Comparison of ENCODE assay signal across 8 cellular contexts in genomic region chr2:121810959-121811853, GRCh38. TPM values are rescaled to one million over a fixed set of nuclear protein-coding genes. Genes with fewer than 3 reads are reported as not detected.
DNase-seq lines count a peak whose midpoint lies in the region; TF ChIP-seq lines count a peak whose summit lies in the region.

No MANE protein-coding gene starts in this region.

- H3K4me1 ChIP-seq in MM.1S (ENCODE audit: low read length) = no peaks in the 10 kb centered on the region

- no peaks in the 10 kb centered on the region for H3K79me2 ChIP-seq in MM.1S (ENCODE audit: low read length)

- no peaks in the 10 kb centered on the region for H3K9me2 ChIP-seq in MM.1S (replicated peaks; ENCODE audit: insufficient read depth, low read length)

- CTCF ChIA-PET in HEK293T (lab: Yijun Ruan, JAX) = interaction anchor here (0.6 to 1.1 kb wide), 4 partner anchors 10 to 258 kb away, joined by 3 to 5 read pairs (median 3); no protein-coding TSS in a partner anchor

- H3K36me3 ChIP-seq in MM.1S (replicated peaks; ENCODE audit: insufficient read depth, low read length) = no peaks in the 10 kb centered on the region

- peak overlapping the region; percentile 46; the same call in 1 of the 2 replicates for H2AFZ ChIP-seq in MM.1S (ENCODE audit: low read length)

- H3K27me3 ChIP-seq in MM.1S (replicated peaks; ENCODE audit: insufficient read depth, low read length) = no peaks in the 10 kb centered on the region

- POLR2A ChIA-PET in HEK293T (lab: Yijun Ruan, JAX) = no interaction called here

- H3K4me2 ChIP-seq in MM.1S (ENCODE audit: low read depth, low read length) = no peak overlapping the region

- H3F3A ChIP-seq in MM.1S (ENCODE audit: insufficient read depth, low read length) = no peaks in the 10 kb centered on the region

- H3K4me3 ChIP-seq in MM.1S (ENCODE audit: low read length) = no peak overlapping the region

- no peaks in the 10 kb centered on the region for H4K20me1 ChIP-seq in MM.1S (ENCODE audit: insufficient read depth, low read length)

- H3K9ac ChIP-seq in MM.1S (ENCODE audit: low read length) = no peak overlapping the region

- peak; percentile 13 for DNase-seq in GF-D8 (lab: John Stamatoyannopoulos, UW)
- peak; percentile 73 for DNase-seq in HEK293T (ENCODE audit: extremely low spot score)
- peak; percentile 54 for DNase-seq in MM.1S
- peak; percentile 78 to 83 for DNase-seq in SHP77 (lab: John Stamatoyannopoulos, UW)
- DNase-seq in epidermal melanocyte (ENCODE audit: insufficient read length, low spot score) = peak; percentile 79
- peak; percentile 34 for DNase-seq in mucosa of gallbladder (ENCODE audit: low spot score)
- no peak for DNase-seq in NK-92 treated with Interleukin-12 subunit alpha and Interleukin-12 subunit beta, amount 100 ng/mL, for 24 hours (lab: John Stamatoyannopoulos, UW)

- H3K9me3 ChIP-seq in MM.1S (replicated peaks; ENCODE audit: insufficient read depth, low read length) = no peaks in the 10 kb centered on the region

- TF ChIP-seq CTCF in 22Rv1 (IDR thresholded peaks at IDR 0.05) (peak; percentile 48), MM.1S (IDR thresholded peaks at IDR 0.05; ENCODE audit: low read length) (peak; percentile 61)

- H3K27ac ChIP-seq in 22Rv1 (no peak overlapping the region), MM.1S (ENCODE audit: low read length) (no peak overlapping the region)

TF ChIP-seq in HEK293T, 16 proteins besides CTCF, POLR2A, EP300 and RAD21:
- TF ChIP-seq HDGF (IDR thresholded peaks at IDR 0.05; ENCODE audit: borderline replicate concordance) = no peak
- TF ChIP-seq TARDBP (IDR thresholded peaks at IDR 0.05) = no peak
- no peak for TF ChIP-seq SP1 (IDR thresholded peaks at IDR 0.05)
- TF ChIP-seq L3MBTL2 (conservative IDR thresholded peaks at IDR 0.05) = no peak
- TF ChIP-seq PKNOX1 (IDR thresholded peaks at IDR 0.05) = no peak
- TF ChIP-seq BHLHE40 (IDR thresholded peaks at IDR 0.05; ENCODE audit: borderline replicate concordance) = no peak
- TF ChIP-seq ZNF384 (IDR thresholded peaks at IDR 0.05) = no peak
- no peak for TF ChIP-seq FOXM1 (IDR thresholded peaks at IDR 0.05; ENCODE audit: borderline replicate concordance)
- TF ChIP-seq FOXK2 (IDR thresholded peaks at IDR 0.05) = no peak
- no peak for TF ChIP-seq ARNT (IDR thresholded peaks at IDR 0.05)
- TF ChIP-seq LEF1 (IDR thresholded peaks at IDR 0.05; ENCODE audit: borderline replicate concordance) = no peak
- no peak for TF ChIP-seq ELF4 (IDR thresholded peaks at IDR 0.05)
- TF ChIP-seq FOXA1 (IDR thresholded peaks at IDR 0.05) = no peak
- TF ChIP-seq SUZ12 (IDR thresholded peaks at IDR 0.05) = no peak
- TF ChIP-seq NFRKB (IDR thresholded peaks at IDR 0.05) = no peak
- TF ChIP-seq CTBP1 (IDR thresholded peaks at IDR 0.05; ENCODE audit: borderline replicate concordance) = no peak

RNA-seq across cellular contexts. Expression of gene TSN, which starts 55.8 kb away (rescaled TPM):
- 76.5 TPM for total RNA-seq in mucosa of gallbladder
